Comparison of ENCODE assay signal across 8 cellular contexts in the genomic region with DNA sequence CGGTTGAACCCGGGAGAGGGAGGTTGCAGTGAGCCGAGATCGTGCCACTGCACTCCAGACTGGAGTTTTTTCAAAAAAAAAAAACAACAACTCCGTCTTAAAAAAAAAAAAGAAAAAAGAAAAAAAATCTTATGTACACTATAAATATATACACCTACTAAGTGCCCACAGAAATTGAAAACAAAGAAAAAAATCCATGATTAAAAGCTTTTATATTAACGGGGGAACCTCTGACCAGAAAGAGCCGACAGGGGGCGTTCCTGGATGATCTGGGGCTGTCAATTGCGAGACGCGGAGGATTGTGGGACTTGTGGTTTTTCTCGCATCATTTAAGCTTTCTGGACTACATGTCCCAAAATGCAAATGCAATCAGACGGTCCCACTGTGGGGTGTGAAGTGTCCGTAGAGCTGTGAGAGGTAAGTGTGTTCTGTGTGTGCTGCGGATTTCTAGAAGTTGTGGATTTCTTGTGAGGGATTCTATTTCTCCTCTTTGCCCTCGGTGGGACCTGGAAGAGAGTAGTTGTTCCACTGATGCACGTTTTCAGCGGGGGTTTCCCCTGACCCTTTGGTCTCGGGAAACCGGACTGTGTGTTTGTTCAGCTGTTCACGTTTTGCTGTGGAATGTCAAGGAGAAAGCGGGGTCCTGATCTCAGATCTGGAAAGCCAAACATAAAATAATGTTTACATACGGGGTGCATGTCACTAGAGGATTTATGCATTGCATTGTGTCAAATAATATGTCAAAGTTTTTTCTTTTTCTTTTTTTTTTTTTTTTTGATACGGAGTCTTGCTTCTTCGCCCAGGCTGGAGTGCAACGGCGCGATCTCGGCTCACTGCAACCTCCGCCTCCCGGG. TPM values are rescaled to one million over a fixed set of nuclear protein-coding genes. Genes with fewer than 3 reads are reported as not detected.
DNase-seq lines count a peak whose midpoint lies in the region; TF ChIP-seq lines count a peak whose summit lies in the region.

A gene with protein sequence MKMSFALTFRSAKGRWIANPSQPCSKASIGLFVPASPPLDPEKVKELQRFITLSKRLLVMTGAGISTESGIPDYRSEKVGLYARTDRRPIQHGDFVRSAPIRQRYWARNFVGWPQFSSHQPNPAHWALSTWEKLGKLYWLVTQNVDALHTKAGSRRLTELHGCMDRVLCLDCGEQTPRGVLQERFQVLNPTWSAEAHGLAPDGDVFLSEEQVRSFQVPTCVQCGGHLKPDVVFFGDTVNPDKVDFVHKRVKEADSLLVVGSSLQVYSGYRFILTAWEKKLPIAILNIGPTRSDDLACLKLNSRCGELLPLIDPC (plus strand): TSS at position 360 of the 854 bp plus-strand sequence. CDS start 1,241 bp downstream, outside the sequence.

- peaks cover 2% of the 10 kb centered on the region for H3K4me1 ChIP-seq in stomach smooth muscle (ENCODE audit: control insufficient read depth, insufficient read depth, low read length)

- DNase-seq in EL (peak; percentile 94), GOT3 (lab: John Stamatoyannopoulos, UW) (peak; percentile 49), RPMI8226 (peak; percentile 95), fibroblast of villous mesenchyme (ENCODE audit: low read depth) (peak; percentile 94), neural crest cell (ENCODE audit: low read depth, low spot score) (peak; percentile 88)
- peak; percentile 78 for DNase-seq in activated T-helper 9 cell treated with anti-CD3 and anti-CD28 coated beads, Interleukin-2, amount 50 U/mL, for 16 hours (ENCODE audit: low read depth)

- H3K4me3 Mint-ChIP-seq in neural crest cell: peak within 1 kb of the TSS; percentile 91

- no peaks in the 10 kb centered on the region for H3K9me3 Mint-ChIP-seq in neural crest cell

- H3K27ac ChIP-seq in stomach smooth muscle (ENCODE audit: low read length): peak within 1 kb of the TSS; percentile 76

- H3K27ac Mint-ChIP-seq in neural crest cell (ENCODE audit: unreplicated experiment): peak within 1 kb of the TSS; percentile 89

- peak; percentile 90 for TF ChIP-seq CTCF in LNCAP (IDR thresholded peaks at IDR 0.05)
- peak; percentile 86 for TF ChIP-seq CTCF in fibroblast of villous mesenchyme (IDR thresholded peaks at IDR 0.05; ENCODE audit: insufficient read depth, low read depth, low read length)
- TF ChIP-seq CTCF in neural crest cell (conservative IDR thresholded peaks at IDR 0.05): peak; percentile 90

- no peaks in the 10 kb centered on the region for H3K36me3 Mint-ChIP-seq in neural crest cell (ENCODE audit: low read depth)

- H3K9ac ChIP-seq in stomach smooth muscle (ENCODE audit: low read length in 2 of 2): peak within 1 kb of the TSS; percentile 36 to 92

- peak within 1 kb of the TSS; percentile 82 for H3K4me3 ChIP-seq in fibroblast of villous mesenchyme (ENCODE audit: low read depth, low read length)
- peak within 1 kb of the TSS; percentile 85 to 94 for H3K4me3 ChIP-seq in stomach smooth muscle (ENCODE audit: low read length in 2 of 2)

- H3K36me3 ChIP-seq in stomach smooth muscle (ENCODE audit: control insufficient read depth in 2 of 2, insufficient read depth in 2 of 2, low read length in 2 of 2): no peaks in the 10 kb centered on the region

- no peaks in the 10 kb centered on the region for H3K27me3 Mint-ChIP-seq in neural crest cell (ENCODE audit: low read depth)

- H3K27me3 ChIP-seq in stomach smooth muscle (ENCODE audit: control insufficient read depth in 1 of 2, insufficient read depth in 2 of 2, low read length in 2 of 2): no peaks in the 10 kb centered on the region

- no peaks in the 10 kb centered on the region for H3K9me3 ChIP-seq in stomach smooth muscle (ENCODE audit: control insufficient read depth in 2 of 2, low read length in 2 of 2)

- H3K4me1 Mint-ChIP-seq in neural crest cell: peaks cover 6% of the 10 kb centered on the region

RNA-seq across cellular contexts. Expression of the gene that starts here (rescaled TPM):
- total RNA-seq in fibroblast of villous mesenchyme (1.3 and 1.6 TPM in 2 replicates), neural crest cell (1.7 TPM in 2 replicates)

Comparison
In these comparisons a context has a peak if more than half of its experiments do, and no peak if none do; other contexts are left out.
1. Peak in every context shown above with its lines: DNase-seq, H3K4me3 ChIP-seq and H3K27ac ChIP-seq.